8 cellular contexts compared by ENCODE assay signal in genomic region chr18:55778731-55779460, GRCh38.
DNase-seq lines count a peak whose midpoint lies in the region; ATAC-seq and TF ChIP-seq lines count a peak whose summit lies in the region.

No MANE protein-coding gene starts in this region.

- peaks cover 53% of the 10 kb centered on the region for H3K27me3 Mint-ChIP-seq in activated CD4-positive, alpha-beta T cell treated with anti-CD3 and anti-CD28 coated beads, Interleukin-2, amount 10 ng/mL, durations not matched to agents 24 days and 14 days

- H3K4me1 ChIP-seq in mucosa of rectum (ENCODE audit: control insufficient read depth in 2 of 2, insufficient read depth in 2 of 2, low read length in 2 of 2) = peaks cover 0 to 2% of the 10 kb centered on the region in 2 donors

- H3K27ac Mint-ChIP-seq in activated CD4-positive, alpha-beta T cell treated with anti-CD3 and anti-CD28 coated beads, Interleukin-2, amount 10 ng/mL, durations not matched to agents 24 days and 14 days = no peak overlapping the region

- H3K27ac ChIP-seq in dorsolateral prefrontal cortex = peak overlapping the region in 58 of 59 donors; percentile 29 to 96 (median 92)
- peak overlapping the region; percentile 26 to 33 for H3K27ac ChIP-seq in mucosa of rectum (ENCODE audit: low read depth in 2 of 2, low read length in 2 of 2)

- peaks cover 6% of the 10 kb centered on the region for H3K4me1 Mint-ChIP-seq in activated CD4-positive, alpha-beta T cell treated with anti-CD3 and anti-CD28 coated beads, Interleukin-2, amount 10 ng/mL, durations not matched to agents 24 days and 14 days

- no peaks in the 10 kb centered on the region for H3K9me3 ChIP-seq in mucosa of rectum (ENCODE audit: control insufficient read depth in 2 of 2, low read length in 2 of 2)

- H3K36me3 Mint-ChIP-seq in activated CD4-positive, alpha-beta T cell treated with anti-CD3 and anti-CD28 coated beads, Interleukin-2, amount 10 ng/mL, durations not matched to agents 24 days and 14 days (ENCODE audit: low read depth) = no peaks in the 10 kb centered on the region

- H3K9ac ChIP-seq in mucosa of rectum (ENCODE audit: low read depth in 1 of 2, low read length in 2 of 2) = peak overlapping the region; percentile 14 to 54

- intact Hi-C loops in activated CD4-positive, alpha-beta T cell treated with anti-CD3 and anti-CD28 coated beads, Interleukin-2, amount 10 ng/mL, durations not matched to agents 24 days and 14 days (cut with micrococcal nuclease) = no loop called here
- intact Hi-C loops in dorsolateral prefrontal cortex (cut with DNase I) = loop anchor here in 1 of 2 donors (5.0 kb wide), 1 partner anchor 78 kb away; no protein-coding TSS in a partner anchor

- H3K27me3 ChIP-seq in dorsolateral prefrontal cortex (no peaks in the 10 kb centered on the region), mucosa of rectum (ENCODE audit: control insufficient read depth in 2 of 2, insufficient read depth in 2 of 2, low read length in 2 of 2) (no peaks in the 10 kb centered on the region)

- H3K36me3 ChIP-seq in mucosa of rectum (ENCODE audit: control insufficient read depth in 2 of 2, insufficient read depth in 2 of 2, low read length in 2 of 2) = no peaks in the 10 kb centered on the region

- ATAC-seq in GM18909 (IDR thresholded peaks at IDR 0.05; ENCODE audit: poor library complexity, unreplicated experiment) = no peak
- no peak for ATAC-seq in HG02588 (IDR thresholded peaks at IDR 0.05; ENCODE audit: unreplicated experiment)

- no peaks in the 10 kb centered on the region for H3K9me3 Mint-ChIP-seq in activated CD4-positive, alpha-beta T cell treated with anti-CD3 and anti-CD28 coated beads, Interleukin-2, amount 10 ng/mL, durations not matched to agents 24 days and 14 days

- TF ChIP-seq CTCF in dorsolateral prefrontal cortex (IDR thresholded peaks at IDR 0.05 in 54 of 56, conservative IDR thresholded peaks at IDR 0.05 in 2 of 56; ENCODE audit: low read depth in 1 of 56, partially characterized antibody in 56 of 56) = peak in 1 of 56 donors; percentile 8

- H3K4me3 Mint-ChIP-seq in activated CD4-positive, alpha-beta T cell treated with anti-CD3 and anti-CD28 coated beads, Interleukin-2, amount 10 ng/mL, durations not matched to agents 24 days and 14 days = peak overlapping the region; percentile 16

- peak overlapping the region; percentile 53 to 85 (median 74) for H3K4me3 ChIP-seq in dorsolateral prefrontal cortex
- peak overlapping the region; percentile 45 to 64 for H3K4me3 ChIP-seq in mucosa of rectum (ENCODE audit: low read length in 2 of 2)

- no peak for DNase-seq in activated CD4-positive, alpha-beta T cell treated with anti-CD3 and anti-CD28 coated beads, Interleukin-2, amount 10 ng/mL, durations not matched to agents 24 days and 14 days
- DNase-seq in activated CD4-positive, alpha-beta T cell treated with anti-CD3 and anti-CD28 coated beads, Interleukin-2, amount 50 U/mL, for 1 hour = no peak
- DNase-seq in NOMO-1 treated with DMSO at 0.1 percent for 48 hours (lab: John Stamatoyannopoulos, UW; ENCODE audit: unreplicated experiment) (peak; percentile 92), dorsolateral prefrontal cortex (no peak), NCI-H128 (lab: John Stamatoyannopoulos, UW; ENCODE audit: unreplicated experiment) (no peak)
